Comparison of ENCODE assay signal across 10 cellular contexts in the genomic region with DNA sequence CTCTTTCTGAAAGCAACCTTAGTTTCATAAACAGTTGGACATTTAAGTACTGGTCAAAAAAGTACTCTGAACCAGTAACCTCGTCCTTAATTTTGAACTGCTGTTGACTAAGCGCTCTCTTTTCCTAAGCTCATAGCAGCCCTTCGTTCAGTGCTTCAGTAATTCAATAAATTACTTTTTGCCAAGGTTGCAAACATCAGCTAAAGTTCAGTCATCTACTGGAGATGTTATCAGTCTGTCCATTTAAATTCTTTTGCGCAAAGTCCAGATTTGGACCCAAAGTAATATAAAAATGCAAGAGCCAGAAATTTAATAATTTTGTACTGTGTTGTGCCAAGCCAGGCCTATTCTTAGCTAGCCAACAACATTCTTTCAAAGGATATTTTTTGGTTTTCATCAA. TPM values are rescaled to one million over a fixed set of nuclear protein-coding genes. Genes with fewer than 3 reads are reported as not detected.
"Had no signal": no experiment of that assay in that cellular context is flagged by ENCODE, and none has a peak within 500 bp of the region (broad histone marks: within the 10 kb centered on the region; RNA-seq: fewer than 3 reads in every experiment).

No MANE protein-coding gene starts in this region.

- DNase-seq: GM23248, GOT3, H7, H9, HCEC 1CT, HFFc6 had no signal

- H3K4me2 ChIP-seq: GM23338 had no signal

- H3K4me3 ChIP-seq: GM23248, GM23338, HAP-1 had no signal

- H3K9me3 ChIP-seq: HAP-1 had no signal

- ATAC-seq: GM23338, HCT116 had no signal

- H2AFZ ChIP-seq: GM23248, GM23338 had no signal

- H3K9ac ChIP-seq: GM23248 had no signal

- H3K36me3 ChIP-seq: HAP-1 had no signal

- H3K27ac ChIP-seq: GM23248 had no signal

RNA-seq across cellular contexts. Expression of a gene that starts 22.6 kb away (rescaled TPM):
- total RNA-seq: GM23248, GM23338, H1, H7, H9, HFFc6 had no signal
- polyA plus RNA-seq: GM23248, GM23338, H1 had no signal
